ENCODE assay signal across 8 cellular contexts in the genomic region with DNA sequence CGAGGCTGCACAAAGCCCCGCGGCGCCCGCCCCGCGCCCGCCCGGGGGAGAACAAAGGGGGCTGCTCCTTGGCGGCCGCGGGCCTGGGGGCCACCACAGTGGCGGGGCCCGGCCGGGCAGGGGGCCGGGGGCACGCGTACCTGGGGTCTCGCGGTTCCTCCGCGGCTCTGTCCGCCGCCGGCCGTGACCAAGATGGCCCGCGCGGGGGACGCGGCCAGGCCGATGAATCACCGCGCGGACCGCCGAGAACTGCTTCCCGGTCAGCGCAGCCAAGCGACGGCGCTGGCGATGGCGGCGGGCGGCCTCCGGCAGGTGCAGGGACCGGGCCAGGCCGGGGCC. TPM values are rescaled to one million over a fixed set of nuclear protein-coding genes. Genes with fewer than 3 reads are reported as not detected.
DNase-seq lines count a peak whose midpoint lies in the region; ATAC-seq and TF ChIP-seq lines count a peak whose summit lies in the region.

Gene RTL6 (minus strand): TSS at position 330 of the 339 bp plus-strand sequence. CDS start 677 bp downstream, outside the sequence.

- peak within 1 kb of the TSS; percentile 30 to 92 (median 90) for H3K27ac ChIP-seq in gastroesophageal sphincter

- TF ChIP-seq EP300 in gastroesophageal sphincter (IDR thresholded peaks at IDR 0.05), result no peak

- H3K4me3 ChIP-seq in HFF-Myc (replicated peaks; ENCODE audit: low read depth, low read length), result peak within 1 kb of the TSS; percentile 76
- H3K4me3 ChIP-seq in WI38 (ENCODE audit: low read depth, low read length), result peak within 1 kb of the TSS; percentile 76
- H3K4me3 ChIP-seq in gastroesophageal sphincter, result peak within 1 kb of the TSS; percentile 68 to 96

- intact Hi-C loops in posterior vena cava (cut with DNase I), result no loop called here

- TF ChIP-seq POLR2A in gastroesophageal sphincter (IDR thresholded peaks at IDR 0.05), result peak; percentile 23 to 36

- ATAC-seq in gastroesophageal sphincter (peak; percentile 94), GM18511 (IDR thresholded peaks at IDR 0.05; ENCODE audit: unreplicated experiment) (no peak), HG02885 (IDR thresholded peaks at IDR 0.05; ENCODE audit: poor library complexity, unreplicated experiment) (no peak)

- no peaks in the 10 kb centered on the region for H3K9me3 ChIP-seq in gastroesophageal sphincter

- H3K27me3 ChIP-seq in gastroesophageal sphincter, result no peaks in the 10 kb centered on the region

- DNase-seq in HFF-Myc (ENCODE audit: extremely low read depth, low read depth) (no peak), posterior vena cava (ENCODE audit: low spot score) (no peak), T1000 (lab: John Stamatoyannopoulos, UW) (no peak), GDM1 (lab: John Stamatoyannopoulos, UW) (no peak)

- no CpG with 5 or more reads among the region's 49 CpGs for WGBS in gastroesophageal sphincter (ENCODE audit: low coverage in 1 of 2), 2 donors

- H3K4me1 ChIP-seq in gastroesophageal sphincter, result peaks cover 0 to 45% (median 9%) of the 10 kb centered on the region in 3 donors

- peaks cover 0 to 35% of the 10 kb centered on the region in 2 donors for H3K36me3 ChIP-seq in gastroesophageal sphincter

- TF ChIP-seq CTCF in HFF-Myc (IDR thresholded peaks at IDR 0.05; ENCODE audit: low read depth, low read length, missing control alignments) (no peak), WI38 (IDR thresholded peaks at IDR 0.05; ENCODE audit: low read depth, low read length) (no peak), gastroesophageal sphincter (IDR thresholded peaks at IDR 0.05) (peak in 1 of 4 experiments; percentile 15)

RNA-seq across cellular contexts. Expression of gene RTL6, which starts in this region (rescaled TPM):
- total RNA-seq in gastroesophageal sphincter, result 10 to 100 TPM; 28.0 to 44.3 (median 32.1) TPM
- 10 to 100 TPM; 18.2 to 21.1 TPM for total RNA-seq in posterior vena cava
